Comparison of ENCODE assay signal across 1 cellular context in the genomic region with DNA sequence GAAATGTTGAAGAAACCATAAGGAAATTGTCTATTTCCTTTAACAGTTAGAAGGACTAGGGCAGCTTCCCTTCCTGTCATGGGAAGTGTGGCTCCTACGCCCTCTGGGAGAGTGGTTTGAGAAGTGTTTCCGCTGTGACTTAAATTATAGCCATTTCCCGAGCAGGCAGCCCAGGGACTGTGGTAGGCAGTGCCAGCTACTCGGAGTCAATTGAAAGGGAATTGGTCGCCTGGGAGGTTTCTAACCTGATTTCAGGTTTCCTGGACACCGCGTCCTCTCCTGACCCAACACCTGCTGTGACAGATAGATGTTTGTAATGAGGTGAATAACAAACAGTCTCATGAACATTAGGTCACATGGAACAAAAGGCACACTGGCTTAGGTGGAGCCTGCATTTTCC.
TF ChIP-seq lines count a peak whose summit lies in the region.

No MANE protein-coding gene starts in this region.

TF ChIP-seq in GM23338, 12 proteins besides CTCF, POLR2A, EP300 and RAD21 (continued from another document):
- TF ChIP-seq REST (IDR thresholded peaks at IDR 0.05; ENCODE audit: unreplicated experiment) (no peak), CREB1 (CRISPR knock-in tag; IDR thresholded peaks at IDR 0.05; ENCODE audit: low read depth) (no peak), STAT1 (IDR thresholded peaks at IDR 0.05; ENCODE audit: unreplicated experiment) (no peak), ZNF331 (CRISPR knock-in tag; IDR thresholded peaks at IDR 0.05; ENCODE audit: low read depth) (no peak), ZNF114 (CRISPR knock-in tag; IDR thresholded peaks at IDR 0.05) (no peak), POLR2AphosphoS5 (IDR thresholded peaks at IDR 0.05; ENCODE audit: low read depth) (no peak), NANOG (IDR thresholded peaks at IDR 0.05; ENCODE audit: borderline replicate concordance) (no peak)
- TF ChIP-seq, protein P1, sequence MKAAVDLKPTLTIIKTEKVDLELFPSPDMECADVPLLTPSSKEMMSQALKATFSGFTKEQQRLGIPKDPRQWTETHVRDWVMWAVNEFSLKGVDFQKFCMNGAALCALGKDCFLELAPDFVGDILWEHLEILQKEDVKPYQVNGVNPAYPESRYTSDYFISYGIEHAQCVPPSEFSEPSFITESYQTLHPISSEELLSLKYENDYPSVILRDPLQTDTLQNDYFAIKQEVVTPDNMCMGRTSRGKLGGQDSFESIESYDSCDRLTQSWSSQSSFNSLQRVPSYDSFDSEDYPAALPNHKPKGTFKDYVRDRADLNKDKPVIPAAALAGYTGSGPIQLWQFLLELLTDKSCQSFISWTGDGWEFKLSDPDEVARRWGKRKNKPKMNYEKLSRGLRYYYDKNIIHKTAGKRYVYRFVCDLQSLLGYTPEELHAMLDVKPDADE (IDR thresholded peaks at IDR 0.05): no peak
